In genomic region chr16:57734925-57735754, GRCh38 we compare ENCODE assay signal across 8 cellular contexts.
A peak's percentile ranks its signal among the peaks of the same experiment; 100 is the strongest.
DNase-seq lines count a peak whose midpoint lies in the region; ATAC-seq and FAIRE-seq lines count a peak whose summit lies in the region.

No MANE protein-coding gene starts in this region.

- peak; percentile 100 for FAIRE-seq in islet of Langerhans (lab: Jason Lieb, UNC)

- ATAC-seq in GM19043 (IDR thresholded peaks at IDR 0.05; ENCODE audit: low read depth, unreplicated experiment) (peak; percentile 91), HG03354 (IDR thresholded peaks at IDR 0.05; ENCODE audit: poor library complexity, severe bottlenecking, unreplicated experiment) (peak; percentile 91)
- ATAC-seq in activated CD4-positive, CD25-positive, alpha-beta regulatory T cell treated with anti-CD3 and anti-CD28 coated beads, Interleukin-2, amount 50 U/mL, for 24 hours: peak; percentile 90 to 93

- DNase-seq in AG20443 (ENCODE audit: low spot score) (peak; percentile 97), NCI-H446 (lab: John Stamatoyannopoulos, UW) (peak; percentile 96 to 98), cerebellar nuclear complex (lab: John Stamatoyannopoulos, UW) (peak; percentile 99 to 100)
- peak; percentile 95 to 97 for DNase-seq in stimulated activated CD4-positive, alpha-beta T cell treated with anti-CD3 and anti-CD28 coated beads, Interleukin-12 subunit alpha, Interleukin-12 subunit beta, amount 100 ng/mL, for 24 hours (ENCODE audit: low read depth in 2 of 2)

Comparison
In these comparisons a context has a peak if more than half of its experiments do, and no peak if none do; other contexts are left out.
1. Peak in every context shown above with its lines: DNase-seq and ATAC-seq.